9 cellular contexts compared by ENCODE assay signal in the genomic region with DNA sequence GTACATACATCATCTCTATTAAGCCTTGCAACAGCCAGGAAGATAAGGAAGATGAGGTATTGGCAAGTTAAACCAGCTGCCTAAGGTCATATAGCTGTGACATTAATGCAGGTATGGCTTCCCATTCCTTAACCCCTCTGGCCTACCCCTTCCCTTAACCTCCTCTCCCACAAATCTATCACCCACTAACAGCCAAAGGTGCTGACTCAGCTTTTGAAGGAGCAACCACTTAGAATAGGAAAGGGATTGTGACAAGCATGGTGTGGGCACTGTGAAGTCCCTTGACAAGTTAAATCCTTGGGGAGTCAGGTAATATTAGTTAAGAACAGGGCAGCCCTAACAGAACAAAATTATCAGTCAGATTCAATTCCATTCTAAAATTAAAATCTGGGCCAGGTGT.
"Had no signal": no experiment of that assay in that cellular context is flagged by ENCODE, and none has a peak within 500 bp of the region (broad histone marks: within the 10 kb centered on the region; RNA-seq: fewer than 3 reads in every experiment).

No MANE protein-coding gene starts in this region.

- H3K4me2 ChIP-seq: GM23338, KMS-11 had no signal

- DNase-seq: H7, HFFc6, Karpas-422, KBM-7 had no signal

- H3K4me3 Mint-ChIP-seq: GM23338, HFFc6 had no signal

- H3K9ac ChIP-seq: KMS-11 had no signal

- H3K9me3 ChIP-seq: HAP-1 had no signal

- H2AFZ ChIP-seq: GM23338 had no signal

- H3K36me3 ChIP-seq: HAP-1 had no signal

- H3K27ac Mint-ChIP-seq: GM23338, HFFc6 had no signal

- ATAC-seq: GM23338, HCT116 had no signal

- H3K4me3 ChIP-seq: GM23338, HAP-1 had no signal

- H3K9me3 Mint-ChIP-seq: GM23338, HFFc6 had no signal

- H3K27ac ChIP-seq: HL-60, KMS-11 had no signal
